22 cellular contexts compared by ENCODE assay signal in genomic region chr11:28400236-28401100, GRCh38.
A peak's percentile ranks its signal among the peaks of the same experiment; 100 is the strongest.
DNase-seq lines count a peak whose midpoint lies in the region; ATAC-seq and TF ChIP-seq lines count a peak whose summit lies in the region.
"Had no signal": no experiment of that assay in that cellular context is flagged by ENCODE, and none has a peak within 500 bp of the region (broad histone marks: within the 10 kb centered on the region; RNA-seq: fewer than 3 reads in every experiment).

No MANE protein-coding gene starts in this region.

- H3K9me3 Mint-ChIP-seq in WTC11: peaks cover 4% of the 10 kb centered on the region; the same call in 1 of the 2 replicates

- H3F3A ChIP-seq in PC-3 (ENCODE audit: low read length, unreplicated experiment): no peaks in the 10 kb centered on the region

- H3K9me2 ChIP-seq in PC-3 (replicated peaks; ENCODE audit: low read length): no peaks in the 10 kb centered on the region

- BruUV-seq in PC-3 (replicated peaks; lab: Mats Ljungman, UMichigan): no TSS peak

- no peaks in the 10 kb centered on the region for H3K36me3 ChIP-seq in PC-3 (ENCODE audit: low read depth, low read length)

- ATAC-seq in PC-3 (peak; percentile 45; the same call in 1 of the 2 replicates), WTC11 (no peak), HG03571 (IDR thresholded peaks at IDR 0.05; ENCODE audit: unreplicated experiment) (no peak), GM18907 (IDR thresholded peaks at IDR 0.05; ENCODE audit: unreplicated experiment) (no peak)
- ATAC-seq: sciatic nerve, T-helper 17 cell had no signal

- H3K9ac ChIP-seq in PC-3 (ENCODE audit: low read length): no peak overlapping the region

- H3K27ac Mint-ChIP-seq in WTC11: no peak overlapping the region
- H3K27ac Mint-ChIP-seq: activated B cell treated with CpG ODN at 0.5 μM for 24 hours; activated naive CD8-positive, alpha-beta T cell; mesothelial cell of epicardium; T-helper 17 cell had no signal

- TF ChIP-seq CTCF in PC-3 (conservative IDR thresholded peaks at IDR 0.05; ENCODE audit: low read depth, low read length): no peak
- TF ChIP-seq CTCF in WTC11 (IDR thresholded peaks at IDR 0.05): no peak

- no peaks in the 10 kb centered on the region for H3K27me3 Mint-ChIP-seq in WTC11 (ENCODE audit: low read depth)
- H3K27me3 Mint-ChIP-seq: activated B cell treated with CpG ODN at 0.5 μM for 24 hours; activated naive CD8-positive, alpha-beta T cell; T-helper 17 cell had no signal

- no peaks in the 10 kb centered on the region for H3K27me3 ChIP-seq in PC-3 (ENCODE audit: low read length)

- no peak overlapping the region for H2AFZ ChIP-seq in PC-3 (ENCODE audit: low read length)

- intact Hi-C loops in PC-3 (cut with micrococcal nuclease): no loop called here

- CTCF ChIA-PET in PC-3 (lab: Charles Lee): no interaction called here
- CTCF ChIA-PET in WTC11 (lab: Charles Lee): no interaction called here

- DNase-seq in EH (ENCODE audit: low read depth) (peak; percentile 63), PC-3 (peak; percentile 33), dermis blood vessel endothelial cell (peak; percentile 39), non-pigmented ciliary epithelial cell (ENCODE audit: low read depth) (peak; percentile 75), WTC11 (ENCODE audit: low spot score) (no peak), T-helper 9 cell (no peak)
- DNase-seq: activated B cell treated with CpG ODN at 0.5 μM for 24 hours; activated CD8-positive, alpha-beta memory T cell treated with anti-CD3 and anti-CD28 coated beads for 24 hours; central memory CD4-positive, alpha-beta T cell; effector memory CD4-positive, alpha-beta T cell; hippocampal formation; kidney glomerular epithelial cell; NCI-H146; NCI-H226; SHP77; stimulated activated CD4-positive, alpha-beta T cell treated with anti-CD3 and anti-CD28 coated beads, Interleukin-1b, Interleukin-23, amount 100 ng/mL, for 48 hours; T-helper 17 cell had no signal

- H3K4me1 ChIP-seq in PC-3 (ENCODE audit: insufficient read depth, low read length): no peaks in the 10 kb centered on the region

- H3K4me3 ChIP-seq in PC-3 (ENCODE audit: low read length): no peak overlapping the region

- H3K79me2 ChIP-seq in PC-3 (ENCODE audit: low read length): no peaks in the 10 kb centered on the region

- POLR2A ChIA-PET in PC-3 (lab: Charles Lee; ENCODE audit: unreplicated experiment) (no interaction called here), WTC11 (lab: Charles Lee) (no interaction called here)

- H3K27ac ChIP-seq in PC-3 (ENCODE audit: low read length): no peak overlapping the region

- no peak overlapping the region for H3K4me2 ChIP-seq in PC-3 (ENCODE audit: low read length)

- H4K20me1 ChIP-seq in PC-3 (ENCODE audit: low read length): no peaks in the 10 kb centered on the region

- H3K4me3 Mint-ChIP-seq in WTC11: no peak overlapping the region
- H3K4me3 Mint-ChIP-seq: activated B cell treated with CpG ODN at 0.5 μM for 24 hours; activated naive CD8-positive, alpha-beta T cell; mesothelial cell of epicardium; T-helper 17 cell had no signal

- no peaks in the 10 kb centered on the region for H3K9me3 ChIP-seq in PC-3 (ENCODE audit: low read length)

- no peaks in the 10 kb centered on the region for H3K4me1 Mint-ChIP-seq in WTC11
- H3K4me1 Mint-ChIP-seq: activated B cell treated with CpG ODN at 0.5 μM for 24 hours, mesothelial cell of epicardium, T-helper 17 cell had no signal

- H3K36me3 Mint-ChIP-seq in WTC11: no peaks in the 10 kb centered on the region
- H3K36me3 Mint-ChIP-seq: activated naive CD8-positive, alpha-beta T cell had no signal

TF ChIP-seq in WTC11, 78 proteins besides CTCF, POLR2A, EP300 and RAD21:
- no peak for TF ChIP-seq MAX (CRISPR knock-in tag; IDR thresholded peaks at IDR 0.05)
- no peak for TF ChIP-seq TEAD4 (CRISPR knock-in tag; IDR thresholded peaks at IDR 0.05)
- TF ChIP-seq NR3C1 (CRISPR knock-in tag; conservative IDR thresholded peaks at IDR 0.05; ENCODE audit: low read depth): no peak
- no peak for TF ChIP-seq GRHL2 (CRISPR knock-in tag; IDR thresholded peaks at IDR 0.05; ENCODE audit: insufficient replicate concordance, severe bottlenecking)
- TF ChIP-seq ATF6 (CRISPR knock-in tag; IDR thresholded peaks at IDR 0.05): no peak
- no peak for TF ChIP-seq MYBL2 (CRISPR knock-in tag; IDR thresholded peaks at IDR 0.05)
- TF ChIP-seq SMAD3 (CRISPR knock-in tag; IDR thresholded peaks at IDR 0.05; ENCODE audit: borderline replicate concordance): no peak
- TF ChIP-seq CDX4 (CRISPR knock-in tag; IDR thresholded peaks at IDR 0.05; ENCODE audit: borderline replicate concordance): no peak

Comparison
In these comparisons a context has a peak if more than half of its experiments do, and no peak if none do; other contexts are left out.
1. DNase-seq: peak in EH (single experiment), PC-3 (single experiment), dermis blood vessel endothelial cell (single experiment) and non-pigmented ciliary epithelial cell (single experiment); none in WTC11 (single experiment) and T-helper 9 cell (single experiment).